ENCODE assay signal across 8 cellular contexts in the genomic region with DNA sequence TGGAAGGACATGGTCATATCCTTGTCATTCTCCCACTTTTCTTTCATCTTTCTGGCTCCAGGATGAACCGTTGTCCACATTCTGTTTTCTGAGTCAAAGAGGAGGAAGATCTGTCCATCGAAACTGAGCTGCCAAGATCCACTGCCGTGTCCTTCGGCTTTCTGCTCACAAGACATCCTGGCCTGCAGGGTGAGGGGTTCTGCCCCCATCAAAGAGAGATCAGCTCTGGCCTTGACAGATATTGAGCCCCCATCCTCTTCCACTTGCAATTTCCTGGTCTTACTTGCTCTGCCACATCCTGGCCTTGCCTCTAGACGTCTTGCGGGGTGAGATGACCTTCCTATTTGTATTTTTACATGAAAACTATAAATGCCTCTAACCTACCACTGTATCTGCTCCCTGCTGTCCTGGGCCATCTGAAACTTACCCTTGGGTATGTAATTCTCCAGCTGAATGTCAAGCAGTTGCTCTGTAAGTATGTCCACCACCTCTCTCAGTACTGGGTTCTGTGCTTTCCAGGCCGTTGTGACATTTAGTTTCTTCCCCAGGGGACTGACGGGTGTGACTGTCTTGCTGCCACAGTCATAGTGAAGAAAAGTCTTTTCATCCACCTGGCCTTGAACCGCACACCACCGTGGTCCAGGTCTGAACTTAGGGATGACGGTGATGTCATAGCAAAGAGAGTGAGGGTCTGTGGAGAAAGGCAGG. TPM values are rescaled to one million over a fixed set of nuclear protein-coding genes. Genes with fewer than 3 reads are reported as not detected.
"Had no signal": no experiment of that assay in that cellular context is flagged by ENCODE, and none has a peak within 500 bp of the region (broad histone marks: within the 10 kb centered on the region; RNA-seq: fewer than 3 reads in every experiment).

No MANE protein-coding gene starts in this region.

RNA-seq across cellular contexts. Expression of gene RAET1G, which starts 3.6 kb away (rescaled TPM):
- total RNA-seq: left lobe of liver; naive thymus-derived CD8-positive, alpha-beta T cell; occipital lobe; sigmoid colon had no signal
- polyA plus RNA-seq: immature natural killer cell; naive thymus-derived CD8-positive, alpha-beta T cell had no signal

RNA-seq across cellular contexts. Expression of gene RAET1E, which starts 21.4 kb away (rescaled TPM):
- total RNA-seq: left lobe of liver; lung microvascular endothelial cell; naive thymus-derived CD8-positive, alpha-beta T cell; occipital lobe; temporal lobe had no signal
- polyA plus RNA-seq: immature natural killer cell; naive thymus-derived CD8-positive, alpha-beta T cell; pancreas had no signal

RNA-seq across cellular contexts. Expression of gene ULBP2, which starts 22.5 kb away (rescaled TPM):
- total RNA-seq: naive thymus-derived CD8-positive, alpha-beta T cell; sigmoid colon had no signal

RNA-seq across cellular contexts. Expression of gene ULBP1, which starts 44.5 kb away (rescaled TPM):
- polyA plus RNA-seq: immature natural killer cell; naive thymus-derived CD8-positive, alpha-beta T cell had no signal
